In genomic region chr3:8482263-8482662, GRCh38 we compare ENCODE assay signal across 1 cellular context.
TF ChIP-seq lines count a peak whose summit lies in the region.

No MANE protein-coding gene starts in this region.

TF ChIP-seq in endothelial cell of umbilical vein, 7 proteins besides CTCF, POLR2A, EP300 and RAD21:
- TF ChIP-seq, protein P1, sequence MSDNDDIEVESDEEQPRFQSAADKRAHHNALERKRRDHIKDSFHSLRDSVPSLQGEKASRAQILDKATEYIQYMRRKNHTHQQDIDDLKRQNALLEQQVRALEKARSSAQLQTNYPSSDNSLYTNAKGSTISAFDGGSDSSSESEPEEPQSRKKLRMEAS (IDR thresholded peaks at IDR 0.05; ENCODE audit: insufficient read depth, insufficient read length), result no peak
- TF ChIP-seq JUN (IDR thresholded peaks at IDR 0.05; ENCODE audit: borderline replicate concordance, insufficient read depth, insufficient read length, low read depth) (no peak), EZH2 (IDR thresholded peaks at IDR 0.05; ENCODE audit: borderline replicate concordance, low read depth, low read length, severe bottlenecking) (no peak), POLR2AphosphoS5 (IDR thresholded peaks at IDR 0.05; ENCODE audit: insufficient read depth, low read depth, low read length) (no peak), MYC (IDR thresholded peaks at IDR 0.05; ENCODE audit: low read depth, low read length) (no peak), GATA2 (IDR thresholded peaks at IDR 0.05; ENCODE audit: insufficient read depth, insufficient read length, low read depth, low read length) (no peak), FOS (IDR thresholded peaks at IDR 0.05; ENCODE audit: borderline replicate concordance, insufficient read depth, low read length) (no peak)
